8 cellular contexts compared by ENCODE assay signal in the genomic region with DNA sequence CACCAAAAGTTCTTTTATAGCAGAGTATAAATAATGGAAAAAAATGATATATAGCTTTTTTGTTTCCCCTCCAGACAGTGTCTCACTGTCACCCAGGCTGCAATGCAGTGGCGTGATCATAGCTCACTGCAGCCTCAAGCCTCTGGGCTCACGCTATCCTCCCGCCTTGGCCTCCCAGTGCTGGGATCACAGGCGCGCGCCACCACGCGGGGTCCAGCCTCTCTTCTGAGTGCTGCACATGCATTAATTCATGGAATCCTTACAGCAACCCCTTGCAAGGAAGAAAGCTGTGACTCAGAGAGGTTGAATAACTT. TPM values are rescaled to one million over a fixed set of nuclear protein-coding genes. Genes with fewer than 3 reads are reported as not detected.
A peak's percentile ranks its signal among the peaks of the same experiment; 100 is the strongest.
DNase-seq lines count a peak whose midpoint lies in the region; ATAC-seq, FAIRE-seq and TF ChIP-seq lines count a peak whose summit lies in the region.

No MANE protein-coding gene starts in this region.

- intact Hi-C loops in activated T-helper 1 cell treated with anti-CD3 and anti-CD28 coated beads, Interleukin-12 subunit alpha, Interleukin-12 subunit beta, Interleukin-2, Interleukin-4 antibody, amounts not matched to agents 30 ng/mL and 10 ng/mL and 1 ng/mL, durations not matched to agents 14 hours and 24 hours and 36 hours (cut with micrococcal nuclease), result no loop called here
- intact Hi-C loops in left ventricle myocardium superior (cut with micrococcal nuclease), result no loop called here

- DNase-seq in activated T-helper 1 cell treated with anti-CD3 and anti-CD28 coated beads, Interleukin-12 subunit alpha, Interleukin-12 subunit beta, Interleukin-2, Interleukin-4 antibody, amounts not matched to agents 30 ng/mL and 10 ng/mL and 1 ng/mL, durations not matched to agents 14 hours and 24 hours and 36 hours (ENCODE audit: low spot score), result no peak
- peak; percentile 29 for DNase-seq in left ventricle myocardium superior
- no peak for DNase-seq in KBM-7
- no peak for DNase-seq in GM19239 (ENCODE audit: insufficient read length, low spot score)

- ATAC-seq in left ventricle myocardium superior, result peak; percentile 2
- ATAC-seq in GM18505 (IDR thresholded peaks at IDR 0.05; ENCODE audit: unreplicated experiment), result no peak
- ATAC-seq in GM19324 (IDR thresholded peaks at IDR 0.05; ENCODE audit: low FRiP score, unreplicated experiment), result no peak

- H3K9ac ChIP-seq in skeletal muscle satellite cell (ENCODE audit: low read depth, low read length), result peak overlapping the region; percentile 93

- H3K4me1 Mint-ChIP-seq in activated T-helper 1 cell treated with anti-CD3 and anti-CD28 coated beads, Interleukin-12 subunit alpha, Interleukin-12 subunit beta, Interleukin-2, Interleukin-4 antibody, amounts not matched to agents 30 ng/mL and 10 ng/mL and 1 ng/mL, durations not matched to agents 14 hours and 24 hours and 36 hours (ENCODE audit: low read depth), result peaks cover 26% of the 10 kb centered on the region

- CTCF ChIA-PET in HEK293 (lab: Yijun Ruan, JAX), result interaction anchor here (0.6 to 4.9 kb wide), 11 partner anchors 9 to 1826 kb away, joined by 3 to 30 read pairs (median 4); a partner anchor contains a TSS

- no peaks in the 10 kb centered on the region for H3K9me3 Mint-ChIP-seq in activated T-helper 1 cell treated with anti-CD3 and anti-CD28 coated beads, Interleukin-12 subunit alpha, Interleukin-12 subunit beta, Interleukin-2, Interleukin-4 antibody, amounts not matched to agents 30 ng/mL and 10 ng/mL and 1 ng/mL, durations not matched to agents 14 hours and 24 hours and 36 hours

- POLR2A ChIA-PET in HEK293 (lab: Yijun Ruan, JAX), result interaction anchor here (0.5 to 5.4 kb wide), 29 partner anchors 9 to 740 kb away, joined by 3 to 132 read pairs (median 5); a partner anchor contains a TSS

- H3K36me3 ChIP-seq in HEK293 (ENCODE audit: control insufficient read depth in 2 of 2, insufficient read depth in 1 of 2, low read length in 2 of 2), result no peaks in the 10 kb centered on the region
- H3K36me3 ChIP-seq in skeletal muscle satellite cell (ENCODE audit: insufficient read depth, low read length), result no peaks in the 10 kb centered on the region

- H3K27ac Mint-ChIP-seq in activated T-helper 1 cell treated with anti-CD3 and anti-CD28 coated beads, Interleukin-12 subunit alpha, Interleukin-12 subunit beta, Interleukin-2, Interleukin-4 antibody, amounts not matched to agents 30 ng/mL and 10 ng/mL and 1 ng/mL, durations not matched to agents 14 hours and 24 hours and 36 hours, result no peak overlapping the region

- in situ Hi-C loops in KBM-7 (cut with MboI; ENCODE audit: low pct_unique_long_range_greater_than_20kb, low sequenced_read_pairs), result no loop called here

- H3K4me3 ChIP-seq in HEK293 (ENCODE audit: low read depth, low read length), result peak overlapping the region; percentile 74
- H3K4me3 ChIP-seq in skeletal muscle satellite cell (ENCODE audit: low read length), result peak overlapping the region; percentile 85

- peaks cover 16% of the 10 kb centered on the region for H3K27me3 Mint-ChIP-seq in activated T-helper 1 cell treated with anti-CD3 and anti-CD28 coated beads, Interleukin-12 subunit alpha, Interleukin-12 subunit beta, Interleukin-2, Interleukin-4 antibody, amounts not matched to agents 30 ng/mL and 10 ng/mL and 1 ng/mL, durations not matched to agents 14 hours and 24 hours and 36 hours (ENCODE audit: insufficient read depth)

- peak overlapping the region; percentile 87 for H3K4me2 ChIP-seq in skeletal muscle satellite cell (ENCODE audit: low read length)

- no peak for TF ChIP-seq POLR2A in GM18505 (IDR thresholded peaks at IDR 0.05; ENCODE audit: borderline replicate concordance, extremely low read depth, insufficient read depth, insufficient read length)

- H3K4me3 Mint-ChIP-seq in activated T-helper 1 cell treated with anti-CD3 and anti-CD28 coated beads, Interleukin-12 subunit alpha, Interleukin-12 subunit beta, Interleukin-2, Interleukin-4 antibody, amounts not matched to agents 30 ng/mL and 10 ng/mL and 1 ng/mL, durations not matched to agents 14 hours and 24 hours and 36 hours, result peak overlapping the region; percentile 83

- peaks cover 5% of the 10 kb centered on the region for H3K36me3 Mint-ChIP-seq in activated T-helper 1 cell treated with anti-CD3 and anti-CD28 coated beads, Interleukin-12 subunit alpha, Interleukin-12 subunit beta, Interleukin-2, Interleukin-4 antibody, amounts not matched to agents 30 ng/mL and 10 ng/mL and 1 ng/mL, durations not matched to agents 14 hours and 24 hours and 36 hours (ENCODE audit: low read depth)

- no peaks in the 10 kb centered on the region for H3K27me3 ChIP-seq in skeletal muscle satellite cell (ENCODE audit: control insufficient read depth, insufficient read depth, low read length)

- no peak for TF ChIP-seq CTCF in HEK293 (tag by site-specific recombination; IDR thresholded peaks at IDR 0.05)

- H3K4me1 ChIP-seq in HEK293 (ENCODE audit: control insufficient read depth, insufficient read depth, low read length) (no peaks in the 10 kb centered on the region), skeletal muscle satellite cell (ENCODE audit: control insufficient read depth, insufficient read depth, low read length) (peaks cover 13% of the 10 kb centered on the region)

- no peak for FAIRE-seq in GM19239 (lab: Jason Lieb, UNC)

- peak overlapping the region; percentile 86 for H3K27ac ChIP-seq in HEK293 (ENCODE audit: extremely low read depth, low read depth, low read length)

- H3K9me3 ChIP-seq in HEK293 (ENCODE audit: control insufficient read depth, insufficient read depth, low read depth, low read length), result no peaks in the 10 kb centered on the region
- H3K9me3 ChIP-seq in skeletal muscle satellite cell (replicated peaks; ENCODE audit: low read length), result no peaks in the 10 kb centered on the region

TF ChIP-seq in HEK293, 187 proteins besides CTCF, POLR2A, EP300 and RAD21:
- TF ChIP-seq ZNF366 (tag by site-specific recombination; conservative IDR thresholded peaks at IDR 0.05), result no peak
- TF ChIP-seq ZNF768 (tag by site-specific recombination; IDR thresholded peaks at IDR 0.05), result 0 out of 2 replicates have a peak, but pooled peaks have one; percentile 98
- no peak for TF ChIP-seq ZNF549 (tag by site-specific recombination; IDR thresholded peaks at IDR 0.05)

RNA-seq across cellular contexts. Expression of a gene that starts 18.0 kb away (rescaled TPM):
- 2.7 and 3.2 TPM in 2 replicates for total RNA-seq in activated T-helper 1 cell treated with anti-CD3 and anti-CD28 coated beads, Interleukin-12 subunit alpha, Interleukin-12 subunit beta, Interleukin-2, Interleukin-4 antibody, amounts not matched to agents 30 ng/mL and 10 ng/mL and 1 ng/mL, durations not matched to agents 14 hours and 24 hours and 36 hours
- 19.2 TPM for total RNA-seq in left ventricle myocardium superior
- total RNA-seq in skeletal muscle satellite cell (2012; rRNA removed), result 10.4 and 12.2 TPM in 2 replicates

RNA-seq across cellular contexts. Expression of a gene that starts 42.9 kb away (rescaled TPM):
- total RNA-seq in activated T-helper 1 cell treated with anti-CD3 and anti-CD28 coated beads, Interleukin-12 subunit alpha, Interleukin-12 subunit beta, Interleukin-2, Interleukin-4 antibody, amounts not matched to agents 30 ng/mL and 10 ng/mL and 1 ng/mL, durations not matched to agents 14 hours and 24 hours and 36 hours, result 98.2 and 98.5 TPM in 2 replicates
- 49.3 TPM for total RNA-seq in left ventricle myocardium superior
- total RNA-seq in skeletal muscle satellite cell (2012; rRNA removed), result 63.6 and 80.4 TPM in 2 replicates

RNA-seq across cellular contexts. Expression of a gene that starts 43.2 kb away (rescaled TPM):
- total RNA-seq in activated T-helper 1 cell treated with anti-CD3 and anti-CD28 coated beads, Interleukin-12 subunit alpha, Interleukin-12 subunit beta, Interleukin-2, Interleukin-4 antibody, amounts not matched to agents 30 ng/mL and 10 ng/mL and 1 ng/mL, durations not matched to agents 14 hours and 24 hours and 36 hours, result 4.4 and 5.6 TPM in 2 replicates
- total RNA-seq in left ventricle myocardium superior, result 1.1 TPM
- 1.8 and 4.6 TPM in 2 replicates for total RNA-seq in skeletal muscle satellite cell (2012; rRNA removed)

RNA-seq across cellular contexts. Expression of a gene that starts 56.8 kb away (rescaled TPM):
- 42.4 and 43.6 TPM in 2 replicates for total RNA-seq in activated T-helper 1 cell treated with anti-CD3 and anti-CD28 coated beads, Interleukin-12 subunit alpha, Interleukin-12 subunit beta, Interleukin-2, Interleukin-4 antibody, amounts not matched to agents 30 ng/mL and 10 ng/mL and 1 ng/mL, durations not matched to agents 14 hours and 24 hours and 36 hours
- 16.7 TPM for total RNA-seq in left ventricle myocardium superior
- 17.2 and 22.5 TPM in 2 replicates for total RNA-seq in skeletal muscle satellite cell (2012; rRNA removed)
